Comparison of ENCODE assay signal across 18 cellular contexts in genomic region chr12:43789941-43790340, GRCh38. TPM values are rescaled to one million over a fixed set of nuclear protein-coding genes. Genes with fewer than 3 reads are reported as not detected.
DNase-seq lines count a peak whose midpoint lies in the region; ATAC-seq, FAIRE-seq and TF ChIP-seq lines count a peak whose summit lies in the region.
"Had no signal": no experiment of that assay in that cellular context is flagged by ENCODE, and none has a peak within 500 bp of the region (broad histone marks: within the 10 kb centered on the region; RNA-seq: fewer than 3 reads in every experiment).

No MANE protein-coding gene starts in this region.

- intact Hi-C loops in CD4-positive, alpha-beta memory T cell (cut with micrococcal nuclease) = no loop called here
- intact Hi-C loops in psoas muscle (cut with DNase I) = no loop called here

- no peak for TF ChIP-seq CTCF in psoas muscle (IDR thresholded peaks at IDR 0.05)

- peaks cover 0 to 3% (median 0%) of the 10 kb centered on the region in 4 donors for H3K4me1 Mint-ChIP-seq in CD4-positive, alpha-beta memory T cell

- POLR2A ChIA-PET in CD4-positive, alpha-beta memory T cell (lab: Charles Lee; ENCODE audit: partially characterized antibody) = no interaction called here

- no peaks in the 10 kb centered on the region for H3K9me3 ChIP-seq in CD4-positive, alpha-beta memory T cell (ENCODE audit: control insufficient read depth in 1 of 2, low read length in 2 of 2)
- no peaks in the 10 kb centered on the region for H3K9me3 ChIP-seq in psoas muscle
- H3K9me3 ChIP-seq in effector memory CD4-positive, alpha-beta T cell (ENCODE audit: control insufficient read depth, low read length) = no peaks in the 10 kb centered on the region

- ATAC-seq in HG03354 (IDR thresholded peaks at IDR 0.05; ENCODE audit: poor library complexity, severe bottlenecking, unreplicated experiment) (peak; percentile 62), psoas muscle (no peak), GM18861 (IDR thresholded peaks at IDR 0.05; ENCODE audit: unreplicated experiment) (no peak), HG03039 (IDR thresholded peaks at IDR 0.05; ENCODE audit: unreplicated experiment) (no peak)
- ATAC-seq: GM12878, HCT116, left colon had no signal

- CTCF ChIA-PET in CD4-positive, alpha-beta memory T cell (lab: Charles Lee; ENCODE audit: partially characterized antibody) = interaction anchor here (0.7 kb wide), 1 partner anchor 67 kb away, joined by 4 read pairs; no protein-coding TSS in a partner anchor

- DNase-seq in CD4-positive, alpha-beta memory T cell = no peak
- DNase-seq in astrocyte of the hippocampus (ENCODE audit: low read depth, low spot score) (peak; percentile 52), psoas muscle (no peak)
- no peak for DNase-seq in effector memory CD4-positive, alpha-beta T cell
- DNase-seq: activated CD4-positive, alpha-beta T cell treated with anti-CD3 and anti-CD28 coated beads for 1 hour; COR-L47; foreskin melanocyte; Karpas-422; left colon; stimulated activated CD4-positive, alpha-beta T cell treated with anti-CD3 and anti-CD28 coated beads, Interleukin-12 subunit alpha, Interleukin-12 subunit beta, amount 100 ng/mL, for 4 hours; SW 1271 had no signal

- H3K27me3 ChIP-seq in CD4-positive, alpha-beta memory T cell (ENCODE audit: insufficient read depth, low read length) = no peaks in the 10 kb centered on the region
- no peaks in the 10 kb centered on the region for H3K27me3 ChIP-seq in psoas muscle (ENCODE audit: insufficient read depth in 3 of 3, low read length in 2 of 3)
- no peaks in the 10 kb centered on the region for H3K27me3 ChIP-seq in effector memory CD4-positive, alpha-beta T cell (replicated peaks; ENCODE audit: control insufficient read depth, insufficient read depth, low read length, poor library complexity, severe bottlenecking)

- no peak overlapping the region for H3K27ac ChIP-seq in CD4-positive, alpha-beta memory T cell (ENCODE audit: low read depth, low read length)
- no peak overlapping the region for H3K27ac ChIP-seq in psoas muscle
- H3K27ac ChIP-seq in effector memory CD4-positive, alpha-beta T cell (ENCODE audit: insufficient read depth, low read length, poor library complexity, severe bottlenecking) = no peak overlapping the region

- peak overlapping the region in 4 of 7 donors; percentile 42 to 83 (median 59) for H3K27ac Mint-ChIP-seq in CD4-positive, alpha-beta memory T cell
- H3K27ac Mint-ChIP-seq: activated T-helper 1 cell treated with anti-CD3 and anti-CD28 coated beads, Interleukin-12 subunit alpha, Interleukin-12 subunit beta, Interleukin-2, Interleukin-4 antibody, amounts not matched to agents 30 ng/mL and 10 ng/mL and 1 ng/mL, durations not matched to agents 14 hours and 24 hours and 36 hours had no signal

- peaks cover 23% of the 10 kb centered on the region for H3K36me3 ChIP-seq in CD4-positive, alpha-beta memory T cell (ENCODE audit: insufficient read depth, low read length)
- peaks cover 4 to 50% of the 10 kb centered on the region in 2 donors for H3K36me3 ChIP-seq in psoas muscle (ENCODE audit: insufficient read depth in 1 of 2, low read depth in 1 of 2)
- peaks cover 29% of the 10 kb centered on the region for H3K36me3 ChIP-seq in effector memory CD4-positive, alpha-beta T cell (ENCODE audit: control insufficient read depth, insufficient read depth, low read length)

- H3K4me3 Mint-ChIP-seq in CD4-positive, alpha-beta memory T cell = no peak overlapping the region
- H3K4me3 Mint-ChIP-seq: activated T-helper 1 cell treated with anti-CD3 and anti-CD28 coated beads, Interleukin-12 subunit alpha, Interleukin-12 subunit beta, Interleukin-2, Interleukin-4 antibody, amounts not matched to agents 30 ng/mL and 10 ng/mL and 1 ng/mL, durations not matched to agents 14 hours and 24 hours and 36 hours had no signal

- FAIRE-seq in islet of Langerhans (lab: Jason Lieb, UNC) = peak; percentile 88

- H3K9me3 Mint-ChIP-seq in CD4-positive, alpha-beta memory T cell = no peaks in the 10 kb centered on the region
- H3K9me3 Mint-ChIP-seq: activated T-helper 1 cell treated with anti-CD3 and anti-CD28 coated beads, Interleukin-12 subunit alpha, Interleukin-12 subunit beta, Interleukin-2, Interleukin-4 antibody, amounts not matched to agents 30 ng/mL and 10 ng/mL and 1 ng/mL, durations not matched to agents 14 hours and 24 hours and 36 hours had no signal

- H3K4me1 ChIP-seq in CD4-positive, alpha-beta memory T cell (ENCODE audit: insufficient read depth, low read length) = no peaks in the 10 kb centered on the region
- no peaks in the 10 kb centered on the region for H3K4me1 ChIP-seq in psoas muscle
- H3K4me1 ChIP-seq in effector memory CD4-positive, alpha-beta T cell (ENCODE audit: control insufficient read depth, insufficient read depth, low read length, poor library complexity, severe bottlenecking) = no peaks in the 10 kb centered on the region

- no peaks in the 10 kb centered on the region for H3K27me3 Mint-ChIP-seq in CD4-positive, alpha-beta memory T cell

- H3K36me3 Mint-ChIP-seq in CD4-positive, alpha-beta memory T cell = peaks cover 17 to 48% of the 10 kb centered on the region in 2 donors

- H3K4me3 ChIP-seq in CD4-positive, alpha-beta memory T cell (ENCODE audit: low read length in 2 of 2) = no peak overlapping the region
- H3K4me3 ChIP-seq in psoas muscle = no peak overlapping the region
- no peak overlapping the region for H3K4me3 ChIP-seq in effector memory CD4-positive, alpha-beta T cell (ENCODE audit: insufficient read depth, low read depth, low read length, poor library complexity, severe bottlenecking)
- H3K4me3 ChIP-seq: GM12878 had no signal

RNA-seq across cellular contexts. Expression of gene TWF1, which starts 16.2 kb away (rescaled TPM):
- total RNA-seq in CD4-positive, alpha-beta memory T cell = 10 to 100 TPM; 31.0 to 32.4 TPM
- 10 to 100 TPM; 13.1 to 15.0 TPM for polyA plus RNA-seq in CD4-positive, alpha-beta memory T cell
- 10 to 100 TPM in 1 of 4 donors, 1 to 10 TPM in 3; 6.2 to 12.7 (median 9.2) TPM for total RNA-seq in psoas muscle
- polyA plus RNA-seq in psoas muscle = 10 to 100 TPM in 1 of 3 donors, 1 to 10 TPM in 2; 5.8 to 10.7 (median 9.6) TPM

RNA-seq across cellular contexts. Expression of gene IRAK4, which starts 31.2 kb away (rescaled TPM):
- total RNA-seq in CD4-positive, alpha-beta memory T cell = 10 to 100 TPM; 64.0 to 73.1 TPM
- polyA plus RNA-seq in CD4-positive, alpha-beta memory T cell = 10 to 100 TPM; 31.3 to 35.9 TPM
- total RNA-seq in psoas muscle = 1 to 10 TPM; 3.0 to 4.7 (median 3.5) TPM
- 1 to 10 TPM; 2.2 to 3.6 (median 2.9) TPM for polyA plus RNA-seq in psoas muscle

RNA-seq across cellular contexts. Expression of gene PUS7L, which starts 31.4 kb away (rescaled TPM):
- total RNA-seq in CD4-positive, alpha-beta memory T cell = 10 to 100 TPM; 25.5 to 25.6 TPM
- 10 to 100 TPM; 25.4 to 26.8 TPM for polyA plus RNA-seq in CD4-positive, alpha-beta memory T cell
- 1 to 10 TPM; 2.8 to 4.7 (median 4.0) TPM for total RNA-seq in psoas muscle
- 1 to 10 TPM; 1.3 to 3.2 (median 1.4) TPM for polyA plus RNA-seq in psoas muscle

RNA-seq across cellular contexts. Expression of gene TMEM117, which starts 45.9 kb away (rescaled TPM):
- total RNA-seq in CD4-positive, alpha-beta memory T cell = 1 to 10 TPM; 3.7 to 4.7 TPM
- polyA plus RNA-seq in CD4-positive, alpha-beta memory T cell = 1 to 10 TPM; 3.0 to 3.8 TPM
- total RNA-seq in psoas muscle = 1 to 10 TPM; 3.3 to 4.7 (median 4.2) TPM
- 1 to 10 TPM; 1.9 to 4.1 (median 3.3) TPM for polyA plus RNA-seq in psoas muscle

Comparison
In these comparisons a context has a peak if more than half of its experiments do, and no peak if none do; other contexts are left out.
1. RNA of gene IRAK4, which starts 31.2 kb away (total RNA-seq): 64.0 to 73.1 TPM in CD4-positive, alpha-beta memory T cell; 3.0 to 4.7 TPM in psoas muscle; every median in the first group is over 10 times any median in the second.
2. RNA of gene PUS7L, which starts 31.4 kb away (total RNA-seq): 25.5 to 25.6 TPM in CD4-positive, alpha-beta memory T cell; 2.8 to 4.7 TPM in psoas muscle; every median in the first group is over 4 times any median in the second.